In genomic region chr2:196514641-196515040, GRCh38 we compare ENCODE assay signal across 15 cellular contexts.
DNase-seq lines count a peak whose midpoint lies in the region; ATAC-seq and TF ChIP-seq lines count a peak whose summit lies in the region.
"Had no signal": no experiment of that assay in that cellular context is flagged by ENCODE, and none has a peak within 500 bp of the region (broad histone marks: within the 10 kb centered on the region; RNA-seq: fewer than 3 reads in every experiment).

No MANE protein-coding gene starts in this region.

- no CpG with 5 or more reads among the region's 5 CpGs for WGBS in neuronal stem cell (ENCODE audit: extremely low coverage in 2 of 2, insufficient read length in 2 of 2, insufficient replicate concordance in 1 of 2), 2 donors

- peak overlapping the region in 1 of 2 donors; percentile 27 for H3K27ac ChIP-seq in right atrium auricular region
- H3K27ac ChIP-seq in neuronal stem cell (replicated peaks; ENCODE audit: low read length) = no peak overlapping the region
- H3K27ac ChIP-seq in dorsolateral prefrontal cortex = peak overlapping the region in 21 of 59 donors; percentile 3 to 70 (median 30)
- H3K27ac ChIP-seq: BLaER1 treated with 17β-estradiol and CSF1 and Interleukin-3, amounts not matched to agents 10 nM and 100 nM had no signal

- H3K27me3 ChIP-seq in right atrium auricular region (no peaks in the 10 kb centered on the region), neuronal stem cell (ENCODE audit: control insufficient read depth in 3 of 3, insufficient read depth in 3 of 3, low read depth in 1 of 3, low read length in 3 of 3) (no peaks in the 10 kb centered on the region), dorsolateral prefrontal cortex (no peaks in the 10 kb centered on the region)
- H3K27me3 ChIP-seq: BLaER1 treated with 17β-estradiol and CSF1 and Interleukin-3, amounts not matched to agents 10 nM and 100 nM had no signal

- no peaks in the 10 kb centered on the region for H3K9me3 Mint-ChIP-seq in stimulated activated naive CD8-positive, alpha-beta T cell treated with anti-CD3 and anti-CD28 coated beads, Interleukin-15, amount 100 ng/mL, for 72 hours
- H3K9me3 Mint-ChIP-seq: CD8-positive, alpha-beta T cell; H9 had no signal

- H3K4me3 ChIP-seq in right atrium auricular region = no peak overlapping the region
- H3K4me3 ChIP-seq in neuronal stem cell (ENCODE audit: low read length in 2 of 2) = no peak overlapping the region
- H3K4me3 ChIP-seq in dorsolateral prefrontal cortex = peak overlapping the region in 1 of 59 donors; percentile 6
- H3K4me3 ChIP-seq: BLaER1 treated with 17β-estradiol and CSF1 and Interleukin-3, amounts not matched to agents 10 nM and 100 nM had no signal

- H4K8ac ChIP-seq in neuronal stem cell (ENCODE audit: low read depth, low read length) = no peak overlapping the region

- DNase-seq in Right ventricle myocardium inferior (ENCODE audit: missing footprints) (no peak), right atrium auricular region (ENCODE audit: low spot score) (no peak), neuronal stem cell (ENCODE audit: low spot score) (no peak), GM13976 (ENCODE audit: low spot score) (no peak), dorsolateral prefrontal cortex (no peak)
- no peak for DNase-seq in stimulated activated naive CD8-positive, alpha-beta T cell treated with anti-CD3 and anti-CD28 coated beads, Interleukin-15, amount 100 ng/mL, for 72 hours
- DNase-seq in stimulated activated naive CD8-positive, alpha-beta T cell treated with anti-CD3 and anti-CD28 coated beads, Interleukin-15, Interleukin-2, amounts not matched to agents 100 U/mL and 50 U/mL, for 24 hours = no peak
- no peak for DNase-seq in stimulated activated CD8-positive, alpha-beta memory T cell treated with anti-CD3 and anti-CD28 coated beads, Interleukin-4, amount 100 ng/mL, for 48 hours
- DNase-seq: 8988T; Calu3; CD8-positive, alpha-beta T cell; GF-D8; H9 had no signal

- ATAC-seq in Right ventricle myocardium inferior = peak; percentile 8
- peak; percentile 35 for ATAC-seq in stimulated activated naive CD8-positive, alpha-beta T cell treated with anti-CD3 and anti-CD28 coated beads, Interleukin-15, amount 100 ng/mL, for 72 hours
- ATAC-seq in stimulated activated naive CD8-positive, alpha-beta T cell treated with anti-CD3 and anti-CD28 coated beads, Interleukin-15, Interleukin-2, amounts not matched to agents 100 U/mL and 50 U/mL, for 24 hours = no peak
- ATAC-seq: CD8-positive, alpha-beta T cell had no signal

- H3K9ac ChIP-seq in neuronal stem cell (ENCODE audit: low read depth, low read length, poor library complexity) = no peak overlapping the region
- H3K9ac ChIP-seq: BLaER1 treated with 17β-estradiol and CSF1 and Interleukin-3, amounts not matched to agents 10 nM and 100 nM had no signal

- no peak overlapping the region for H3K4me3 Mint-ChIP-seq in stimulated activated naive CD8-positive, alpha-beta T cell treated with anti-CD3 and anti-CD28 coated beads, Interleukin-15, amount 100 ng/mL, for 72 hours
- H3K4me3 Mint-ChIP-seq: B cell; CD8-positive, alpha-beta T cell; H9 had no signal

- H3K4me1 Mint-ChIP-seq in stimulated activated naive CD8-positive, alpha-beta T cell treated with anti-CD3 and anti-CD28 coated beads, Interleukin-15, amount 100 ng/mL, for 72 hours = no peaks in the 10 kb centered on the region
- H3K4me1 Mint-ChIP-seq: B cell had no signal

- TF ChIP-seq CTCF in right atrium auricular region (IDR thresholded peaks at IDR 0.05) = no peak
- TF ChIP-seq CTCF in GM13976 (IDR thresholded peaks at IDR 0.05; ENCODE audit: borderline replicate concordance, control extremely low read depth, extremely low read depth, insufficient read depth, missing control alignments) = no peak
- TF ChIP-seq CTCF in dorsolateral prefrontal cortex (IDR thresholded peaks at IDR 0.05 in 54 of 56, conservative IDR thresholded peaks at IDR 0.05 in 2 of 56; ENCODE audit: low read depth in 1 of 56, partially characterized antibody in 56 of 56) = no peak

- H3K9me3 ChIP-seq in right atrium auricular region (no peaks in the 10 kb centered on the region), neuronal stem cell (replicated peaks in 1 of 2; ENCODE audit: control insufficient read depth in 2 of 2, insufficient read depth in 1 of 2, low read depth in 1 of 2, low read length in 2 of 2) (no peaks in the 10 kb centered on the region)
- H3K9me3 ChIP-seq: BLaER1 treated with 17β-estradiol and CSF1 and Interleukin-3, amounts not matched to agents 10 nM and 100 nM had no signal

- intact Hi-C loops in Right ventricle myocardium inferior (cut with DNase I) (no loop called here), dorsolateral prefrontal cortex (cut with DNase I) (no loop called here)

- H2BK5ac ChIP-seq in neuronal stem cell (ENCODE audit: low read length) = no peak overlapping the region

- H2AK5ac ChIP-seq in neuronal stem cell (ENCODE audit: low read depth, low read length) = no peak overlapping the region

- no peak overlapping the region for H2AFZ ChIP-seq in neuronal stem cell (ENCODE audit: low read length)

- peak overlapping the region; percentile 83 for H3K18ac ChIP-seq in neuronal stem cell (ENCODE audit: low read length)

- H3K36me3 ChIP-seq in right atrium auricular region (no peaks in the 10 kb centered on the region), neuronal stem cell (replicated peaks in 1 of 2; ENCODE audit: control insufficient read depth in 2 of 2, insufficient read depth in 2 of 2, low read length in 2 of 2) (no peaks in the 10 kb centered on the region)
- H3K36me3 ChIP-seq: BLaER1 treated with 17β-estradiol and CSF1 and Interleukin-3, amounts not matched to agents 10 nM and 100 nM had no signal

- no peak overlapping the region for H2BK120ac ChIP-seq in neuronal stem cell (ENCODE audit: low read depth, low read length)

- no peak overlapping the region for H3K4ac ChIP-seq in neuronal stem cell (ENCODE audit: low read length)

- H2BK12ac ChIP-seq in neuronal stem cell (ENCODE audit: low read length) = no peak overlapping the region

- H3K27ac Mint-ChIP-seq in stimulated activated naive CD8-positive, alpha-beta T cell treated with anti-CD3 and anti-CD28 coated beads, Interleukin-15, amount 100 ng/mL, for 72 hours = no peak overlapping the region
- H3K27ac Mint-ChIP-seq: B cell; CD8-positive, alpha-beta T cell had no signal

- no peak overlapping the region for H3K4me2 ChIP-seq in neuronal stem cell (ENCODE audit: insufficient read depth, low read length, poor library complexity, severe bottlenecking)
- H3K4me2 ChIP-seq: BLaER1 treated with 17β-estradiol and CSF1 and Interleukin-3, amounts not matched to agents 10 nM and 100 nM had no signal

- no peak overlapping the region for H3K14ac ChIP-seq in neuronal stem cell (ENCODE audit: low read length)

- H3K27me3 Mint-ChIP-seq in stimulated activated naive CD8-positive, alpha-beta T cell treated with anti-CD3 and anti-CD28 coated beads, Interleukin-15, amount 100 ng/mL, for 72 hours = peaks cover 8% of the 10 kb centered on the region

- H3K23ac ChIP-seq in neuronal stem cell (ENCODE audit: low read depth, low read length, poor library complexity) = no peak overlapping the region

- in situ Hi-C loops in GM13976 (cut with MboI; ENCODE audit: low sequenced_read_pairs, unreplicated experiment) = no loop called here

- H2BK15ac ChIP-seq in neuronal stem cell (ENCODE audit: low read length) = no peak overlapping the region

- H3K79me1 ChIP-seq in neuronal stem cell (ENCODE audit: low read depth, low read length) = no peaks in the 10 kb centered on the region

- no peak overlapping the region for H4K91ac ChIP-seq in neuronal stem cell (ENCODE audit: low read depth, low read length, poor library complexity)

- H3K4me1 ChIP-seq in right atrium auricular region (peaks cover 0 to 11% of the 10 kb centered on the region in 2 donors), neuronal stem cell (ENCODE audit: control insufficient read depth in 2 of 2, insufficient read depth in 1 of 2, low read depth in 1 of 2, low read length in 2 of 2) (peaks cover 0 to 2% of the 10 kb centered on the region in 2 donors)
- H3K4me1 ChIP-seq: BLaER1 treated with 17β-estradiol and CSF1 and Interleukin-3, amounts not matched to agents 10 nM and 100 nM had no signal
